Comparison of ENCODE assay signal across 26 cellular contexts in genomic region chr10:51985326-51985725, GRCh38.
"Had no signal": no experiment of that assay in that cellular context is flagged by ENCODE, and none has a peak within 500 bp of the region (broad histone marks: within the 10 kb centered on the region; RNA-seq: fewer than 3 reads in every experiment).

No MANE protein-coding gene starts in this region.

- H3K4me3 ChIP-seq: left lung, lung, neural progenitor cell, right atrium auricular region, right lobe of liver, smooth muscle cell, tibial nerve, uterus had no signal

- ATAC-seq: left colon; left lung; natural killer cell; right lobe of liver; stimulated activated memory B cell treated with anti-CD40 and anti-IgM and Interleukin-4, amounts not matched to agents 10 μg/mL and 1 μg/mL and 100 μg/mL, for 72 hours; stimulated activated naive CD8-positive, alpha-beta T cell treated with anti-CD3 and anti-CD28 coated beads, Interleukin-15, amount 100 ng/mL, for 72 hours had no signal

- DNase-seq: hypothalamus; immature natural killer cell; kidney; left colon; left lung; mesendoderm; naive B cell; natural killer cell; nephron progenitor cell; occipital lobe; right lobe of liver; stimulated activated CD4-positive, alpha-beta T cell treated with anti-CD3 and anti-CD28 coated beads, Interleukin-1b, Interleukin-23, amount 100 ng/mL, for 48 hours; stimulated activated CD4-positive, alpha-beta T cell treated with anti-CD3 and anti-CD28 coated beads, Interleukin-2, amount 100 ng/mL, for 48 hours; stimulated activated CD4-positive, alpha-beta T cell treated with anti-CD3 and anti-CD28 coated beads, Interleukin-4, amount 100 ng/mL, for 4 hours; stimulated activated CD8-positive, alpha-beta memory T cell treated with anti-CD3 and anti-CD28 coated beads, Interleukin-4, amount 100 ng/mL, for 48 hours; stimulated activated naive CD4-positive, alpha-beta T cell treated with Interleukin-2 at 50 U/mL for 16 hours; stimulated activated naive CD8-positive, alpha-beta T cell treated with anti-CD3 and anti-CD28 coated beads, Interleukin-15, amount 100 ng/mL, for 72 hours; substantia nigra; uterus had no signal

- FAIRE-seq: islet of Langerhans, kidney had no signal
